11 cellular contexts compared by ENCODE assay signal in genomic region chr10:71752391-71753090, GRCh38. TPM values are rescaled to one million over a fixed set of nuclear protein-coding genes. Genes with fewer than 3 reads are reported as not detected.
A peak's percentile ranks its signal among the peaks of the same experiment; 100 is the strongest.
DNase-seq lines count a peak whose midpoint lies in the region; ATAC-seq and TF ChIP-seq lines count a peak whose summit lies in the region.
"Had no signal": no experiment of that assay in that cellular context is flagged by ENCODE, and none has a peak within 500 bp of the region (broad histone marks: within the 10 kb centered on the region; RNA-seq: fewer than 3 reads in every experiment).

No MANE protein-coding gene starts in this region.

- no peak overlapping the region for H3K4ac ChIP-seq in H9 (ENCODE audit: low read depth, low read length)

- H3K79me1 ChIP-seq in H9 (ENCODE audit: insufficient read depth, low read depth, low read length, poor library complexity, severe bottlenecking): no peaks in the 10 kb centered on the region

- H3K27ac ChIP-seq in heart right ventricle: peak overlapping the region in 8 of 10 donors; percentile 0 to 95 (median 29)
- H3K27ac ChIP-seq in lower lobe of right lung: peak overlapping the region; percentile 80
- H3K27ac ChIP-seq in vagina: peak overlapping the region; percentile 15
- no peak overlapping the region for H3K27ac ChIP-seq in H9 (ENCODE audit: insufficient read length, low read depth, low read length)
- H3K27ac ChIP-seq: foreskin keratinocyte had no signal

- no peaks in the 10 kb centered on the region for H3K9me3 Mint-ChIP-seq in activated T-helper 17 cell treated with anti-CD3 and anti-CD28 coated beads, Interleukin-2, amount 50 U/mL, for 72 hours
- H3K9me3 Mint-ChIP-seq in H9: no peaks in the 10 kb centered on the region; a peak in 2 of 5 replicates

- H3K4me1 Mint-ChIP-seq in activated T-helper 17 cell treated with anti-CD3 and anti-CD28 coated beads, Interleukin-2, amount 50 U/mL, for 72 hours: peaks cover 70% of the 10 kb centered on the region
- H3K4me1 Mint-ChIP-seq in H9: peaks cover 18 to 43% of the 10 kb centered on the region in 2 experiments

- H3K27ac Mint-ChIP-seq in activated T-helper 17 cell treated with anti-CD3 and anti-CD28 coated beads, Interleukin-2, amount 50 U/mL, for 72 hours: peak overlapping the region; percentile 84
- peak overlapping the region in 1 of 3 experiments; percentile 87; a peak in 2 of 7 replicates for H3K27ac Mint-ChIP-seq in H9

- peaks cover 23 to 100% (median 70%) of the 10 kb centered on the region in 9 donors for H3K4me1 ChIP-seq in heart right ventricle
- peaks cover 93% of the 10 kb centered on the region for H3K4me1 ChIP-seq in lower lobe of right lung
- peaks cover 82% of the 10 kb centered on the region for H3K4me1 ChIP-seq in vagina
- H3K4me1 ChIP-seq in H9 (ENCODE audit: insufficient read depth, low read length): no peaks in the 10 kb centered on the region
- H3K4me1 ChIP-seq: foreskin keratinocyte had no signal

- no peak overlapping the region for H4K8ac ChIP-seq in H9 (replicated peaks; ENCODE audit: insufficient read length, low read depth, low read length)

- no peak overlapping the region for H3K18ac ChIP-seq in H9 (ENCODE audit: insufficient read length, low read depth, low read length)

- peaks cover 95% of the 10 kb centered on the region for H3K36me3 Mint-ChIP-seq in activated T-helper 17 cell treated with anti-CD3 and anti-CD28 coated beads, Interleukin-2, amount 50 U/mL, for 72 hours (ENCODE audit: low read depth)
- no peaks in the 10 kb centered on the region for H3K36me3 Mint-ChIP-seq in H9 (ENCODE audit: insufficient read depth in 1 of 3, low read depth in 3 of 3)

- H3K4me2 ChIP-seq in H9 (ENCODE audit: insufficient read depth, insufficient read length, low read length): no peak overlapping the region

- H3K27me3 ChIP-seq in heart right ventricle: no peaks in the 10 kb centered on the region
- H3K27me3 ChIP-seq in lower lobe of right lung (ENCODE audit: low read depth): no peaks in the 10 kb centered on the region
- H3K27me3 ChIP-seq in vagina: no peaks in the 10 kb centered on the region
- H3K27me3 ChIP-seq in H9 (ENCODE audit: insufficient read depth, low read length): no peaks in the 10 kb centered on the region
- H3K27me3 ChIP-seq: foreskin keratinocyte had no signal

- TF ChIP-seq CTCF in heart right ventricle (IDR thresholded peaks at IDR 0.05) (no peak), lower lobe of right lung (IDR thresholded peaks at IDR 0.05) (no peak), vagina (IDR thresholded peaks at IDR 0.05) (no peak), H9 (conservative IDR thresholded peaks at IDR 0.05) (no peak)

- H2BK5ac ChIP-seq in H9 (ENCODE audit: insufficient read length, low read length): no peak overlapping the region

- H4K91ac ChIP-seq in H9 (ENCODE audit: insufficient read length, low read depth, low read length): no peak overlapping the region

- H2BK20ac ChIP-seq in H9 (ENCODE audit: low read depth, low read length, poor library complexity, severe bottlenecking): no peak overlapping the region

- H4K5ac ChIP-seq in H9 (ENCODE audit: insufficient read length, low read depth, low read length): no peak overlapping the region

- H2BK12ac ChIP-seq in H9 (ENCODE audit: insufficient read length, low read depth, low read length): no peak overlapping the region

- H2AFZ ChIP-seq in H9 (ENCODE audit: low read length): no peak overlapping the region

- H3K56ac ChIP-seq in H9 (ENCODE audit: insufficient read length, low read depth, low read length): no peak overlapping the region

- H3K36me3 ChIP-seq in heart right ventricle: peaks cover 0 to 78% (median 44%) of the 10 kb centered on the region in 9 donors
- H3K36me3 ChIP-seq in lower lobe of right lung: peaks cover 63% of the 10 kb centered on the region
- peaks cover 0 to 32% of the 10 kb centered on the region in 2 donors for H3K36me3 ChIP-seq in vagina

- no peaks in the 10 kb centered on the region for H3K27me3 Mint-ChIP-seq in activated T-helper 17 cell treated with anti-CD3 and anti-CD28 coated beads, Interleukin-2, amount 50 U/mL, for 72 hours
- peaks cover 2% of the 10 kb centered on the region for H3K27me3 Mint-ChIP-seq in H9 (ENCODE audit: low read depth)

- WGBS in heart right ventricle, 2 donors: 80 to 94% methylated on average over 8 of the region's 8 CpGs
- no CpG with 5 or more reads among the region's 8 CpGs for WGBS in H9 (ENCODE audit: extremely low coverage, insufficient read length, low lambda C conversion rate)

- no peak overlapping the region for H3K23ac ChIP-seq in H9 (ENCODE audit: insufficient read length, low read depth, low read length)

- no peak overlapping the region for H3K9ac ChIP-seq in H9 (ENCODE audit: extremely low read depth, insufficient read length, low read length)

- no peaks in the 10 kb centered on the region; the same call in 1 of the 2 replicates for H3K79me2 ChIP-seq in H9 (ENCODE audit: insufficient read depth, low read length)

- intact Hi-C loops in heart right ventricle (cut with DNase I) (no loop called here), left ventricle myocardium superior (cut with micrococcal nuclease) (no loop called here), lower lobe of right lung (cut with DNase I) (no loop called here), vagina (cut with DNase I) (no loop called here)

- no peak overlapping the region for H3T11ph ChIP-seq in H9 (ENCODE audit: low read length)

- TF ChIP-seq POLR2A in vagina (IDR thresholded peaks at IDR 0.05): no peak

- DNase-seq in heart right ventricle: no peak
- DNase-seq in left ventricle myocardium superior: no peak
- DNase-seq in lower lobe of right lung: no peak
- DNase-seq in vagina (ENCODE audit: extremely low spot score in 2 of 2): no peak
- no peak for DNase-seq in H9
- DNase-seq in GOT3 (lab: John Stamatoyannopoulos, UW): no peak
- DNase-seq: foreskin keratinocyte; NCI-H146; stimulated activated CD4-positive, alpha-beta T cell treated with anti-CD3 and anti-CD28 coated beads, Interleukin-15, amount 100 ng/mL, for 24 hours had no signal

- no peaks in the 10 kb centered on the region for H3K9me3 ChIP-seq in heart right ventricle
- H3K9me3 ChIP-seq in lower lobe of right lung: no peaks in the 10 kb centered on the region
- no peaks in the 10 kb centered on the region for H3K9me3 ChIP-seq in vagina
- no peaks in the 10 kb centered on the region for H3K9me3 ChIP-seq in H9 (ENCODE audit: control insufficient read depth, low read depth, low read length)

- H2AK5ac ChIP-seq in H9 (ENCODE audit: insufficient read length, low read length): no peak overlapping the region

- no peak overlapping the region for H2BK120ac ChIP-seq in H9 (ENCODE audit: low read depth, low read length, poor library complexity, severe bottlenecking)

- no peak overlapping the region for H2BK15ac ChIP-seq in H9 (ENCODE audit: low read depth, low read length)

- no peaks in the 10 kb centered on the region for H3K23me2 ChIP-seq in H9 (ENCODE audit: insufficient read length, low read depth, low read length, poor library complexity, severe bottlenecking)

- no peak overlapping the region for H3K14ac ChIP-seq in H9 (ENCODE audit: insufficient read depth, low read length)

- H3K4me3 Mint-ChIP-seq in activated T-helper 17 cell treated with anti-CD3 and anti-CD28 coated beads, Interleukin-2, amount 50 U/mL, for 72 hours: peak overlapping the region; percentile 53
- H3K4me3 Mint-ChIP-seq in H9: no peak overlapping the region

- H3K4me3 ChIP-seq in heart right ventricle (no peak overlapping the region), lower lobe of right lung (no peak overlapping the region), vagina (no peak overlapping the region)

- no peak for ATAC-seq in heart right ventricle
- no peak for ATAC-seq in left ventricle myocardium superior
- peak; percentile 16 for ATAC-seq in activated T-helper 17 cell treated with anti-CD3 and anti-CD28 coated beads, Interleukin-2, amount 50 U/mL, for 72 hours (replicated peaks)
- ATAC-seq in lower lobe of right lung: no peak
- no peak for ATAC-seq in HG03460 (IDR thresholded peaks at IDR 0.05; ENCODE audit: unreplicated experiment)
- ATAC-seq: foreskin keratinocyte had no signal

- H4K20me1 ChIP-seq in H9 (ENCODE audit: control insufficient read depth, insufficient read depth, insufficient read length): no peaks in the 10 kb centered on the region

RNA-seq across cellular contexts. Expression of gene VSIR, which starts 20.8 kb away (rescaled TPM):
- total RNA-seq in heart right ventricle (100 to 1,000 TPM in 1 of 10 donors, 10 to 100 TPM in 9; 36.6 to 112 (median 69.0) TPM), left ventricle myocardium superior (127 TPM), lower lobe of right lung (117 TPM), vagina (96.5 TPM), H9 (2021) (0.11 and 0.31 TPM in 2 replicates)
- 100 to 1,000 TPM in 1 of 2 donors, 10 to 100 TPM in 1; 47.0 to 102 TPM for polyA plus RNA-seq in heart right ventricle
- total RNA-seq in activated T-helper 17 cell treated with anti-CD3 and anti-CD28 coated beads, Interleukin-2, amount 50 U/mL, for 72 hours: 100 to 1,000 TPM in 1 of 2 donors, 10 to 100 TPM in 1; 27.9 to 125 TPM

RNA-seq across cellular contexts. Expression of gene C10orf105, which starts 33.0 kb away (rescaled TPM):
- under 1 TPM in 5 of 10 donors, not detected in 5; 0.05 to 0.16 (median 0.07) TPM for total RNA-seq in heart right ventricle
- polyA plus RNA-seq in heart right ventricle: under 1 TPM; 0.03 to 0.15 TPM
- 0.07 TPM for total RNA-seq in left ventricle myocardium superior
- 1 to 10 TPM in 1 of 2 donors, under 1 TPM in 1; 0.04 to 1.0 TPM for total RNA-seq in activated T-helper 17 cell treated with anti-CD3 and anti-CD28 coated beads, Interleukin-2, amount 50 U/mL, for 72 hours
- 0.32 TPM for total RNA-seq in lower lobe of right lung
- 0.49 TPM for total RNA-seq in vagina
- total RNA-seq in H9 (2021): 0.24 and 0.26 TPM in 2 replicates
- total RNA-seq: foreskin keratinocyte had no signal
- polyA plus RNA-seq: foreskin keratinocyte had no signal

Comparison
In these comparisons a context has a peak if more than half of its experiments do, and no peak if none do; other contexts are left out.
1. RNA of gene VSIR, which starts 20.8 kb away (total RNA-seq): 127 TPM in left ventricle myocardium superior (single experiment), 27.9 to 125 TPM in activated T-helper 17 cell treated with anti-CD3 and anti-CD28 coated beads, Interleukin-2, amount 50 U/mL, for 72 hours, 117 TPM in lower lobe of right lung (single experiment), 96.5 TPM in vagina (single experiment) and 36.6 to 112 TPM in heart right ventricle; 0.11 to 0.31 TPM in H9; every median in the first group is over 10 times any median in the second.